In the genomic region with DNA sequence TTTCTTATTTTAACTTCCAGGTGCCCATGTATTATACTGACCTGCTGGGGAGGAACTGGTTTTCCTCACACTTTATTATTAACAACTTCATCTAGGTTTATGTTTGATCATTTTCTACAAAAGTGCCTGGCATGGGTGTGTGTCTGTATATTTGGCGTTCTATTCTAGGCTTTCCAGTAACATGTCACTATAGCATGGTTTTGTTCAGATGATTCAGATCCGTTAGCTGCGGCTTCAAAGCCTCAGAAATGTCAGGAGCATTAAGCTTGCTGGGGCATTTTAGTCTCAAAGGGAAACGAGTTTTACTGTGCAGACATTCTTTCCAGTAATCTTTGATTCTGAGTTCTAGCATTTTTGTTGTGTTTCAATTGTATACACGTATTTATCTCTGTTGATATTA, we compare ENCODE assay signal across 9 cellular contexts. TPM values are rescaled to one million over a fixed set of nuclear protein-coding genes. Genes with fewer than 3 reads are reported as not detected.
A peak's percentile ranks its signal among the peaks of the same experiment; 100 is the strongest.
DNase-seq lines count a peak whose midpoint lies in the region; ATAC-seq and TF ChIP-seq lines count a peak whose summit lies in the region.
"Had no signal": no experiment of that assay in that cellular context is flagged by ENCODE, and none has a peak within 500 bp of the region (broad histone marks: within the 10 kb centered on the region; RNA-seq: fewer than 3 reads in every experiment).

No MANE protein-coding gene starts in this region.

- H3K4me1 Mint-ChIP-seq in MCF 10A (ENCODE audit: insufficient read depth, unreplicated experiment) = peaks cover 32% of the 10 kb centered on the region
- H3K4me1 Mint-ChIP-seq in activated T-cell treated with anti-CD3 and anti-CD28 coated beads, Interleukin-2, amount 50 U/mL, for 72 hours (ENCODE audit: low read depth) = peaks cover 76% of the 10 kb centered on the region

- no peaks in the 10 kb centered on the region for H3K27me3 Mint-ChIP-seq in MCF 10A (ENCODE audit: insufficient read depth, unreplicated experiment)
- no peaks in the 10 kb centered on the region for H3K27me3 Mint-ChIP-seq in activated T-cell treated with anti-CD3 and anti-CD28 coated beads, Interleukin-2, amount 50 U/mL, for 72 hours (ENCODE audit: low read depth)

- H3K27me3 ChIP-seq in mammary epithelial cell (ENCODE audit: insufficient read depth, low read length) (no peaks in the 10 kb centered on the region), right cardiac atrium (ENCODE audit: control insufficient read depth, insufficient read depth) (no peaks in the 10 kb centered on the region), tibial artery (no peaks in the 10 kb centered on the region)

- POLR2A ChIA-PET in MCF 10A (lab: Yijun Ruan, JAX) = interaction anchor here (0.6 to 1.5 kb wide), 3 partner anchors 32 to 127 kb away, joined by 3 to 4 read pairs (median 4); no protein-coding TSS in a partner anchor

- H3K9me3 Mint-ChIP-seq in MCF 10A (ENCODE audit: unreplicated experiment) = no peaks in the 10 kb centered on the region
- no peaks in the 10 kb centered on the region for H3K9me3 Mint-ChIP-seq in activated T-cell treated with anti-CD3 and anti-CD28 coated beads, Interleukin-2, amount 50 U/mL, for 72 hours

- H3K79me2 ChIP-seq in mammary epithelial cell (ENCODE audit: insufficient read depth, low read length) = peaks cover 58% of the 10 kb centered on the region

- H3K9me3 ChIP-seq in mammary epithelial cell (replicated peaks; ENCODE audit: insufficient read depth, low read length) (no peaks in the 10 kb centered on the region), right cardiac atrium (ENCODE audit: control insufficient read depth, low read length) (no peaks in the 10 kb centered on the region), tibial artery (no peaks in the 10 kb centered on the region)

- dilution Hi-C loops in mammary epithelial cell (cut with HindIII; ENCODE audit: low sequenced_read_pairs) = no loop called here

- CTCF ChIA-PET in MCF 10A (lab: Yijun Ruan, JAX) = interaction anchor here (2.5 kb wide), 1 partner anchor 81 kb away, joined by 8 read pairs; no protein-coding TSS in a partner anchor
- CTCF ChIA-PET in mammary epithelial cell (lab: Charles Lee; ENCODE audit: low non-redundant PET) = no interaction called here

- no peak overlapping the region for H3K9ac ChIP-seq in mammary epithelial cell (ENCODE audit: insufficient read depth, low read length)

- BruUV-seq in MCF 10A (replicated peaks; lab: Mats Ljungman, UMichigan) (TSS peak; percentile 33), mammary epithelial cell (replicated peaks; lab: Mats Ljungman, UMichigan) (no TSS peak)

- H2AFZ ChIP-seq in mammary epithelial cell (ENCODE audit: low read depth, low read length) = no peak overlapping the region

- intact Hi-C loops in MCF 10A (cut with micrococcal nuclease) = loop anchor here (10.0 kb wide), 1 partner anchor 55 kb away; no protein-coding TSS in a partner anchor
- intact Hi-C loops in mammary epithelial cell (cut with micrococcal nuclease) = loop anchor here (5.0 kb wide), 3 partner anchors 83 to 148 kb away; no protein-coding TSS in a partner anchor
- intact Hi-C loops in right cardiac atrium (cut with DNase I) = loop anchor here in 3 of 4 donors (5.0 to 10.0 kb wide), 5 partner anchors 37 to 95 kb away; no protein-coding TSS in a partner anchor
- intact Hi-C loops in tibial artery (cut with DNase I; ENCODE audit: low total_unique reads) = loop anchor here (5.0 kb wide), 2 partner anchors 37 to 97 kb away; no protein-coding TSS in a partner anchor

- H3K36me3 Mint-ChIP-seq in MCF 10A (ENCODE audit: insufficient read depth, unreplicated experiment) = no peaks in the 10 kb centered on the region
- H3K36me3 Mint-ChIP-seq in activated T-cell treated with anti-CD3 and anti-CD28 coated beads, Interleukin-2, amount 50 U/mL, for 72 hours (ENCODE audit: insufficient read depth in 2 of 2) = peaks cover 0 to 6% of the 10 kb centered on the region in 2 donors

- H3K27ac ChIP-seq in mammary epithelial cell (ENCODE audit: insufficient read depth, low read depth, low read length) (no peak overlapping the region), right cardiac atrium (ENCODE audit: low read length) (peak overlapping the region; percentile 15), tibial artery (peak overlapping the region; percentile 86 to 89)

- H3K36me3 ChIP-seq in mammary epithelial cell (ENCODE audit: insufficient read depth, low read length) = no peaks in the 10 kb centered on the region
- no peaks in the 10 kb centered on the region for H3K36me3 ChIP-seq in tibial artery

- H3K4me1 ChIP-seq in mammary epithelial cell (ENCODE audit: insufficient read depth, low read length) (peaks cover 13% of the 10 kb centered on the region), right cardiac atrium (ENCODE audit: control insufficient read depth, insufficient read depth, low read length) (peaks cover 13% of the 10 kb centered on the region), tibial artery (peaks cover 0 to 77% (median 65%) of the 10 kb centered on the region in 4 donors)

- peak; percentile 22 to 37 for ATAC-seq in activated T-cell treated with anti-CD3 and anti-CD28 coated beads, Interleukin-2, amount 50 U/mL, for 72 hours (replicated peaks in 1 of 2)
- no peak for ATAC-seq in right cardiac atrium

- DNase-seq in MCF 10A (ENCODE audit: unreplicated experiment) (no peak), mammary epithelial cell (no peak), right cardiac atrium (no peak), tibial artery (peak; percentile 20 to 32), D341Med (ENCODE audit: low spot score) (no peak), NCI-H510A treated with DMSO at 0.1 percent for 48 hours (lab: John Stamatoyannopoulos, UW) (no peak), epidermal melanocyte (ENCODE audit: insufficient read length, low spot score) (no peak)
- DNase-seq in activated T-cell treated with anti-CD3 and anti-CD28 coated beads, Interleukin-2, amount 50 U/mL, for 72 hours = peak; percentile 46 to 60
- DNase-seq: DMS53 had no signal

- no peaks in the 10 kb centered on the region for H4K20me1 ChIP-seq in mammary epithelial cell (ENCODE audit: insufficient read depth, low read length)

- in situ Hi-C loops in mammary epithelial cell (cut with MboI; ENCODE audit: low sequenced_read_pairs in 2 of 2) = no loop called here

- H3K4me3 ChIP-seq in mammary epithelial cell (replicated peaks in 1 of 3; ENCODE audit: insufficient read depth in 1 of 3, low read depth in 2 of 3, low read length in 3 of 3) (no peak overlapping the region), right cardiac atrium (ENCODE audit: low read length) (no peak overlapping the region), tibial artery (peak overlapping the region; percentile 69 to 84)

- H3K4me3 Mint-ChIP-seq in MCF 10A (ENCODE audit: unreplicated experiment) = peak overlapping the region; percentile 18
- peak overlapping the region; percentile 76 to 97 for H3K4me3 Mint-ChIP-seq in activated T-cell treated with anti-CD3 and anti-CD28 coated beads, Interleukin-2, amount 50 U/mL, for 72 hours

- H3K4me2 ChIP-seq in mammary epithelial cell (ENCODE audit: insufficient read depth, low read depth, low read length) = no peak overlapping the region

- WGBS in mammary epithelial cell (ENCODE audit: low coverage, missing lambda C conversion rate) = 94% methylated on average over 5 of the region's 5 CpGs
- WGBS in right cardiac atrium = 18% methylated on average over 5 of the region's 5 CpGs

- TF ChIP-seq CTCF in MCF 10A (IDR thresholded peaks at IDR 0.05; ENCODE audit: unreplicated experiment) (no peak), mammary epithelial cell (conservative IDR thresholded peaks at IDR 0.05 in 1 of 2, IDR thresholded peaks at IDR 0.05 in 1 of 2; ENCODE audit: extremely low read depth in 1 of 2, insufficient read depth in 1 of 2, low read depth in 1 of 2, low read length in 2 of 2) (no peak), tibial artery (IDR thresholded peaks at IDR 0.05) (no peak)

- H3K27ac Mint-ChIP-seq in MCF 10A (ENCODE audit: low read depth, unreplicated experiment) = peak overlapping the region; percentile 25
- H3K27ac Mint-ChIP-seq in activated T-cell treated with anti-CD3 and anti-CD28 coated beads, Interleukin-2, amount 50 U/mL, for 72 hours = peak overlapping the region; percentile 36

RNA-seq across cellular contexts. Expression of a gene that starts 2.3 kb away (rescaled TPM):
- total RNA-seq in MCF 10A (2022) (14.2 and 14.7 TPM in 2 replicates), mammary epithelial cell (10 to 100 TPM; 18.0 to 18.7 TPM), right cardiac atrium (100 to 1,000 TPM in 2 of 4 donors, 10 to 100 TPM in 2; 92.0 to 116 (median 99.2) TPM)
- polyA plus RNA-seq in mammary epithelial cell (17.3 TPM), right cardiac atrium (60.0 TPM)
- 18.8 TPM for polyA minus RNA-seq in mammary epithelial cell
- 10 to 100 TPM; 11.0 to 14.9 TPM for total RNA-seq in activated T-cell treated with anti-CD3 and anti-CD28 coated beads, Interleukin-2, amount 50 U/mL, for 72 hours

Comparison
In these comparisons a context has a peak if more than half of its experiments do, and no peak if none do; other contexts are left out.
1. DNase-seq: peak in activated T-cell treated with anti-CD3 and anti-CD28 coated beads, Interleukin-2, amount 50 U/mL, for 72 hours (2 of 2) and tibial artery (2 of 2); none in MCF 10A (single experiment), mammary epithelial cell (single experiment), right cardiac atrium (0 of 3), D341Med (single experiment), NCI-H510A treated with DMSO at 0.1 percent for 48 hours (single experiment) and epidermal melanocyte (single experiment).
2. H3K4me3 ChIP-seq: peak in tibial artery (2 of 2); none in mammary epithelial cell (0 of 3) and right cardiac atrium (single experiment).
3. ATAC-seq: peak in activated T-cell treated with anti-CD3 and anti-CD28 coated beads, Interleukin-2, amount 50 U/mL, for 72 hours (2 of 2); none in right cardiac atrium (0 of 2).